In the genomic region with DNA sequence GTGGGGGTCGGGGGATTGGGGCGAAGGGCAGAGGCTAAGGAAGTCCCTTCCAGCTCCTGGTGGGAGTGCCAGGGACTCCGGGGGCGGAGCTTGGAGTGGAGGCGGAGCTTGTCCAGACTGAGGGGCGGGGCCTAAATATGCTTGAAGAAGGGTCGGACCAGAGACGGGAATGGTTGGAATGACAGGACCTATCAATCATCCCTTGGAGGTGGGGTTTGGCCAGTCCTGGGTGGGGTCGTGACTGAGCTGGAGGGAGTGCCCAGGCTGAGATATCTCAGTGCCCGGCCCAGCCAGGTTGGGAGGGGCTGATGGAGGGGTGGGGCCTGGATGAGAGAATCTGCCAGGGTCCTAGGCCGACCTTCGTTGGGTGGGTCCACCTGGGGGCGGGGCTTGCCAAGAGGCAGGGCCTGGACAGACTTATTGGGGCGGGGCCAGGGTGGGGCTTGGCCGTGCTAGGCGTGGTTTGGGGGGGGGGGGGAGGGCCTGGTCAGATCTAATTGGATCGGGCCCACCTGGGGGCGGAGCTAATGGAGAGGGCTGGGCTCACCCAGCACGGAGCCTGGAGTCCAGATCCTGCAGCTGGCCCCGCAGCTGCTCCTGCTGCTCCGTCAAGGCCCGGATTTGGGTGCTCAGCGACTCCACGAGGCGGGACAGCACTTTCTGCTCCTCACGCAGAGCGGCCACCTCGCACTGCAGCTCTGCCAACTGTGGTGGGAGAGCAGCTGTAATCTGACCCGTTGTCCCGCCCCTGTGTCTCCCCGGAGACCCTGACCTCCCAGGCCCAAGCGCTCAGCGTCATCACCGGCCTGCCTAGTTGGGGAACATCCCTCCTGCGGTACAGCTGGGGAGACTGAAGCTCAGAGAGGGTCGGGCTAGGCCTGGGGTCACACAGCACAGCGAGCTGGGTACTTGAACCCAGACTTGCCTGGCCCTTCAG, we compare ENCODE assay signal across 8 cellular contexts. TPM values are rescaled to one million over a fixed set of nuclear protein-coding genes. Genes with fewer than 3 reads are reported as not detected.
DNase-seq lines count a peak whose midpoint lies in the region; ATAC-seq and TF ChIP-seq lines count a peak whose summit lies in the region.

No MANE protein-coding gene starts in this region.

- H3K9me3 Mint-ChIP-seq in activated CD4-positive, alpha-beta T cell treated with anti-CD3 and anti-CD28 coated beads, Interleukin-2, amount 10 ng/mL, durations not matched to agents 24 days and 14 days = peaks cover 6% of the 10 kb centered on the region

- peaks cover 63% of the 10 kb centered on the region for H3K36me3 Mint-ChIP-seq in activated CD4-positive, alpha-beta T cell treated with anti-CD3 and anti-CD28 coated beads, Interleukin-2, amount 10 ng/mL, durations not matched to agents 24 days and 14 days (ENCODE audit: low read depth)

- H3K9me3 ChIP-seq in colonic mucosa (no peaks in the 10 kb centered on the region), stomach smooth muscle (ENCODE audit: control insufficient read depth in 2 of 2, low read length in 2 of 2) (no peaks in the 10 kb centered on the region)

- H3K27me3 ChIP-seq in colonic mucosa = peaks cover 18% of the 10 kb centered on the region
- peaks cover 28 to 29% of the 10 kb centered on the region in 2 donors for H3K27me3 ChIP-seq in stomach smooth muscle (ENCODE audit: control insufficient read depth in 1 of 2, insufficient read depth in 2 of 2, low read length in 2 of 2)

- TF ChIP-seq CTCF in colonic mucosa (IDR thresholded peaks at IDR 0.05) = no peak

- intact Hi-C loops in activated CD4-positive, alpha-beta T cell treated with anti-CD3 and anti-CD28 coated beads, Interleukin-2, amount 10 ng/mL, durations not matched to agents 24 days and 14 days (cut with micrococcal nuclease) = no loop called here
- intact Hi-C loops in colonic mucosa (cut with DNase I) = no loop called here

- no peak overlapping the region for H3K4me3 Mint-ChIP-seq in activated CD4-positive, alpha-beta T cell treated with anti-CD3 and anti-CD28 coated beads, Interleukin-2, amount 10 ng/mL, durations not matched to agents 24 days and 14 days

- H3K4me1 ChIP-seq in colonic mucosa (no peaks in the 10 kb centered on the region), stomach smooth muscle (ENCODE audit: control insufficient read depth, insufficient read depth, low read length) (peaks cover 34% of the 10 kb centered on the region)

- no peak overlapping the region for H3K27ac ChIP-seq in colonic mucosa
- peak overlapping the region; percentile 46 for H3K27ac ChIP-seq in stomach smooth muscle (ENCODE audit: low read length)

- H3K9ac ChIP-seq in colonic mucosa (ENCODE audit: low read depth in 2 of 2, low read length in 2 of 2) (peak overlapping the region in 1 of 2 donors; percentile 56), stomach smooth muscle (ENCODE audit: low read length in 2 of 2) (peak overlapping the region; percentile 57 to 60)

- H3K4me3 ChIP-seq in colonic mucosa = peak overlapping the region; percentile 36
- peak overlapping the region; percentile 76 to 82 for H3K4me3 ChIP-seq in stomach smooth muscle (ENCODE audit: low read length in 2 of 2)

- peak; percentile 80 for DNase-seq in activated CD4-positive, alpha-beta T cell treated with anti-CD3 and anti-CD28 coated beads, Interleukin-2, amount 10 ng/mL, durations not matched to agents 24 days and 14 days
- no peak for DNase-seq in activated CD4-positive, alpha-beta T cell treated with anti-CD3 and anti-CD28 coated beads for 4 hours
- DNase-seq in NCI-H2227 treated with DMSO at 0.1 percent for 48 hours (lab: John Stamatoyannopoulos, UW) = peak; percentile 6
- peak; percentile 86 for DNase-seq in colonic mucosa
- peak; percentile 59 for DNase-seq in kidney tubule cell (ENCODE audit: low spot score)

- H3K27ac Mint-ChIP-seq in activated CD4-positive, alpha-beta T cell treated with anti-CD3 and anti-CD28 coated beads, Interleukin-2, amount 10 ng/mL, durations not matched to agents 24 days and 14 days = peak overlapping the region; percentile 37

- H3K36me3 ChIP-seq in colonic mucosa (no peaks in the 10 kb centered on the region), stomach smooth muscle (ENCODE audit: control insufficient read depth in 2 of 2, insufficient read depth in 2 of 2, low read length in 2 of 2) (peaks cover under 1 to 3% of the 10 kb centered on the region in 2 donors)

- ATAC-seq in HG02973 (IDR thresholded peaks at IDR 0.05; ENCODE audit: unreplicated experiment) (no peak), GM18867 (IDR thresholded peaks at IDR 0.05; ENCODE audit: unreplicated experiment) (no peak)

- H3K27me3 Mint-ChIP-seq in activated CD4-positive, alpha-beta T cell treated with anti-CD3 and anti-CD28 coated beads, Interleukin-2, amount 10 ng/mL, durations not matched to agents 24 days and 14 days = no peaks in the 10 kb centered on the region

- peaks cover 30% of the 10 kb centered on the region for H3K4me1 Mint-ChIP-seq in activated CD4-positive, alpha-beta T cell treated with anti-CD3 and anti-CD28 coated beads, Interleukin-2, amount 10 ng/mL, durations not matched to agents 24 days and 14 days

RNA-seq across cellular contexts. Expression of a gene that starts 2.6 kb away (rescaled TPM):
- total RNA-seq in activated CD4-positive, alpha-beta T cell treated with anti-CD3 and anti-CD28 coated beads, Interleukin-2, amount 10 ng/mL, durations not matched to agents 24 days and 14 days = 36.3 and 36.5 TPM in 2 replicates
- 10 to 100 TPM; 18.3 to 31.2 TPM for total RNA-seq in colonic mucosa

RNA-seq across cellular contexts. Expression of a gene that starts 12.0 kb away (rescaled TPM):
- 110 and 114 TPM in 2 replicates for total RNA-seq in activated CD4-positive, alpha-beta T cell treated with anti-CD3 and anti-CD28 coated beads, Interleukin-2, amount 10 ng/mL, durations not matched to agents 24 days and 14 days
- total RNA-seq in colonic mucosa = 1 to 10 TPM; 1.7 to 2.5 TPM

RNA-seq across cellular contexts. Expression of a gene that starts 26.9 kb away (rescaled TPM):
- total RNA-seq in activated CD4-positive, alpha-beta T cell treated with anti-CD3 and anti-CD28 coated beads, Interleukin-2, amount 10 ng/mL, durations not matched to agents 24 days and 14 days = not detected in 2 replicates
- not detected for total RNA-seq in colonic mucosa

RNA-seq across cellular contexts. Expression of a gene that starts 33.6 kb away (rescaled TPM):
- 76.8 and 80.1 TPM in 2 replicates for total RNA-seq in activated CD4-positive, alpha-beta T cell treated with anti-CD3 and anti-CD28 coated beads, Interleukin-2, amount 10 ng/mL, durations not matched to agents 24 days and 14 days
- 10 to 100 TPM; 63.5 to 70.2 TPM for total RNA-seq in colonic mucosa

RNA-seq across cellular contexts. Expression of a gene that starts 55.9 kb away (rescaled TPM):
- 0.09 and 0.12 TPM in 2 replicates for total RNA-seq in activated CD4-positive, alpha-beta T cell treated with anti-CD3 and anti-CD28 coated beads, Interleukin-2, amount 10 ng/mL, durations not matched to agents 24 days and 14 days
- under 1 TPM; 0.19 to 0.22 TPM for total RNA-seq in colonic mucosa

Comparison
In these comparisons a context has a peak if more than half of its experiments do, and no peak if none do; other contexts are left out.
1. DNase-seq: peak in activated CD4-positive, alpha-beta T cell treated with anti-CD3 and anti-CD28 coated beads, Interleukin-2, amount 10 ng/mL, durations not matched to agents 24 days and 14 days (single experiment), NCI-H2227 treated with DMSO at 0.1 percent for 48 hours (single experiment), colonic mucosa (single experiment) and kidney tubule cell (single experiment); none in activated CD4-positive, alpha-beta T cell treated with anti-CD3 and anti-CD28 coated beads for 4 hours (0 of 2).
2. RNA of a gene that starts 12.0 kb away (total RNA-seq): 110 to 114 TPM in activated CD4-positive, alpha-beta T cell treated with anti-CD3 and anti-CD28 coated beads, Interleukin-2, amount 10 ng/mL, durations not matched to agents 24 days and 14 days; 1.7 to 2.5 TPM in colonic mucosa; every median in the first group is over 10 times any median in the second.